Comparison of ENCODE assay signal across 20 cellular contexts in the genomic region with DNA sequence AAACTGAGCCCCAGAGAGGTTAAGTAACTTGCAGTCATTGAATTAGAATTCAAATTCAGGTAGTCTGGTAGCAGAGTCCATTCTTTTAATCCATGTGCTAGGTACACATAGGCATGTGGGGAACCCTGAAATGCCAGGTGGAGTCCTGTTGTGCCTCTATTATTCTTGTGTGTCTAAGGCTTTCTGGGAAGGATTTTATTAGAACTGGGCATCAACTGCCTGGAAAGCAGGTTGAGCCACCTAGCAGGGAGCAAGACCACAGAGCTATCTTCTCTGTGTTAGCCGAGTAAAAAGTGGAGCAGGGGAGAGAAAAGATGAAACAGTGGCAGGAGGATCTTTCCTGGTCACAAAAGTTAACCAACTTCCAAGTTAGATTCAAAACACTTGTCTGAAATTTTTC.
"Had no signal": no experiment of that assay in that cellular context is flagged by ENCODE, and none has a peak within 500 bp of the region (broad histone marks: within the 10 kb centered on the region; RNA-seq: fewer than 3 reads in every experiment).

No MANE protein-coding gene starts in this region.

- H3K4me1 Mint-ChIP-seq: immature natural killer cell had no signal

- H3K4me3 Mint-ChIP-seq: immature natural killer cell had no signal

- H3K27me3 ChIP-seq: esophagus squamous epithelium, heart right ventricle, left lung had no signal

- H3K27ac ChIP-seq: coronary artery, dorsolateral prefrontal cortex, epithelial cell of prostate, esophagus squamous epithelium, gastrocnemius medialis, heart right ventricle, left lung, lower lobe of right lung had no signal

- ATAC-seq: gastrocnemius medialis, left colon, left ventricle myocardium superior, lower lobe of right lung had no signal

- H3K27ac Mint-ChIP-seq: immature natural killer cell had no signal

- H3K36me3 ChIP-seq: esophagus squamous epithelium, gastrocnemius medialis, heart right ventricle, left lung, lower lobe of right lung had no signal

- H3K36me3 Mint-ChIP-seq: immature natural killer cell had no signal

- H3K4me1 ChIP-seq: esophagus squamous epithelium, gastrocnemius medialis, left lung, lower lobe of right lung had no signal

- DNase-seq: dermis blood vessel endothelial cell; effector CD4-positive, alpha-beta T cell; effector memory CD4-positive, alpha-beta T cell; esophagus squamous epithelium; foreskin fibroblast; foreskin melanocyte; gastrocnemius medialis; glutamatergic neuron; heart right ventricle; immature natural killer cell; islet precursor cell; kidney; left colon; left lung; left ventricle myocardium superior; lower lobe of right lung; mesenchymal stem cell had no signal

- H3K4me3 ChIP-seq: coronary artery, dorsolateral prefrontal cortex, esophagus squamous epithelium, gastrocnemius medialis, heart right ventricle, left lung, lower lobe of right lung had no signal

- H3K9me3 ChIP-seq: esophagus squamous epithelium, gastrocnemius medialis, heart right ventricle, left lung, lower lobe of right lung had no signal
